ENCODE assay signal across 2 cellular contexts in genomic region chr13:48220592-48221300, GRCh38.
TF ChIP-seq lines count a peak whose summit lies in the region.

No MANE protein-coding gene starts in this region.

TF ChIP-seq in GM12878, 131 proteins besides CTCF, POLR2A, EP300 and RAD21:
- TF ChIP-seq JUNB (IDR thresholded peaks at IDR 0.05) (peak; percentile 32; the same call in 1 of the 2 replicates), IKZF1 (conservative IDR thresholded peaks at IDR 0.05) (no peak)

TF ChIP-seq in GM23338, 12 proteins besides CTCF, POLR2A, EP300 and RAD21:
- no peak for TF ChIP-seq POLR2AphosphoS5 (IDR thresholded peaks at IDR 0.05; ENCODE audit: low read depth)
- TF ChIP-seq ZNF462 (CRISPR knock-in tag; IDR thresholded peaks at IDR 0.05), result no peak
- no peak for TF ChIP-seq REST (IDR thresholded peaks at IDR 0.05; ENCODE audit: unreplicated experiment)
- TF ChIP-seq EZH2phosphoT487 (IDR thresholded peaks at IDR 0.05; ENCODE audit: unreplicated experiment), result no peak
- TF ChIP-seq NANOG (IDR thresholded peaks at IDR 0.05; ENCODE audit: borderline replicate concordance), result no peak
- no peak for TF ChIP-seq ZNF331 (CRISPR knock-in tag; IDR thresholded peaks at IDR 0.05; ENCODE audit: low read depth)
- no peak for TF ChIP-seq CREB1 (CRISPR knock-in tag; IDR thresholded peaks at IDR 0.05; ENCODE audit: low read depth)
- no peak for TF ChIP-seq JUNB (IDR thresholded peaks at IDR 0.05; ENCODE audit: unreplicated experiment)
- no peak for TF ChIP-seq ETS1 (IDR thresholded peaks at IDR 0.05)
- no peak for TF ChIP-seq EZH2 (IDR thresholded peaks at IDR 0.05; ENCODE audit: low read depth, unreplicated experiment)
- no peak for TF ChIP-seq ZNF114 (CRISPR knock-in tag; IDR thresholded peaks at IDR 0.05)
- no peak for TF ChIP-seq STAT1 (IDR thresholded peaks at IDR 0.05; ENCODE audit: unreplicated experiment)
